21 cellular contexts compared by ENCODE assay signal in the genomic region with DNA sequence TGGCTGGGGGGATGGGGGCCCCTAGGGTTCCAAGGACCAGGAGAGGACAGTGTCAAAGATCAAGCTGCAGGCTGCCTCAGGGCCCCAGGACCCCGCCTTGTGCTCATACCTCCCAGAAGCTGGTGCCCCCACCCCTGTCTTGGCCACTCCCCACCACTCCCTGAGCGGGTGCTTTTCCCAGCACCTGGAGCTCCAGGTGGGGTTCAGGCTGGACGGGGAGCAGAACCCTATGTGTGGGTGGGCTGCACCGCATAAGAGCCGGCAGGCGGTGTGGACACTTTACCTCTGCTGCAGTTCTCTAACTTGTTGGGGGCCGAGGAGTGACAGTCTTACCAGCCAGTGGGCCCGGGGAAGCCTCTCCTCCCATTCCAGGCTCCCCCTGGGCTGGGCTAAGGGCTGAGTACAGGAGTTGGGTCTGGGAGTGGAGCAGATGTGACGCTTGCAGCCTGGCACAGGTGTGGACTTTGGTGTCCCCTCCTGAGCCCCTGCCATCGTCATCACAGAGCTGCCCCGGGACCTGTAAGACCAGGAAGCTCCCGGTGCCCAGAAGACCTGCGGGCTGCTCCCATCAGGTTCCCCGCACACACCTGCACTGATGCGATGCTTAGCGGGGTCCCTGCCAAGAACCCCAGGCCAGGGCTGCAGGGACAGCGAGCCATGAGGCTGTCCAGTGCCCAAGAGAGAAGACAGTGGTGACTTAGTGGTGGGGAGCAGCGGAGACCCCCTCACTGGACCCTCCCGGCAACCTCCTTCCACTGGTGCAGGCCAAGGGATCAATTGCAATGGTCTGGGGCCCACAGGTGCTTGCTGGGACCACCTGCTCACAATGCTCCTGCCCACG.
A peak's percentile ranks its signal among the peaks of the same experiment; 100 is the strongest.
DNase-seq lines count a peak whose midpoint lies in the region; ATAC-seq lines count a peak whose summit lies in the region.
"Had no signal": no experiment of that assay in that cellular context is flagged by ENCODE, and none has a peak within 500 bp of the region (broad histone marks: within the 10 kb centered on the region; RNA-seq: fewer than 3 reads in every experiment).

No MANE protein-coding gene starts in this region.

- no peaks in the 10 kb centered on the region for H3K36me3 ChIP-seq in BLaER1 treated with 17β-estradiol and CSF1 and Interleukin-3, amounts not matched to agents 10 nM and 100 nM
- H3K36me3 ChIP-seq in H7 (replicated peaks; ENCODE audit: control insufficient read depth, insufficient read depth, low read length) = no peaks in the 10 kb centered on the region
- no peaks in the 10 kb centered on the region for H3K36me3 ChIP-seq in effector memory CD4-positive, alpha-beta T cell (ENCODE audit: control insufficient read depth, insufficient read depth, low read length)
- H3K36me3 ChIP-seq: MG63, Peyer's patch had no signal

- H4K20me1 ChIP-seq in BLaER1 treated with 17β-estradiol and CSF1 and Interleukin-3, amounts not matched to agents 10 nM and 100 nM = peaks cover 0 to 7% (median 0%) of the 10 kb centered on the region in 11 experiments; a peak in 5 of 22 replicates

- ATAC-seq in left colon (peak; percentile 6), sciatic nerve (no peak), HG03097 (IDR thresholded peaks at IDR 0.05; ENCODE audit: low FRiP score, unreplicated experiment) (no peak)
- ATAC-seq: HepG2, K562 had no signal

- peak overlapping the region in 7 of 11 experiments; percentile 51 to 79 (median 74); a peak in 13 of 22 replicates for H3K4me2 ChIP-seq in BLaER1 treated with 17β-estradiol and CSF1 and Interleukin-3, amounts not matched to agents 10 nM and 100 nM

- H3K9me3 ChIP-seq in BLaER1 treated with 17β-estradiol and CSF1 and Interleukin-3, amounts not matched to agents 10 nM and 100 nM (replicated peaks in 1 of 11) = no peaks in the 10 kb centered on the region
- no peaks in the 10 kb centered on the region for H3K9me3 ChIP-seq in effector memory CD4-positive, alpha-beta T cell (ENCODE audit: control insufficient read depth, low read length)
- H3K9me3 ChIP-seq: MG63, Peyer's patch had no signal

- peak; percentile 67 for DNase-seq in H7
- DNase-seq in left colon = no peak
- DNase-seq in sciatic nerve (ENCODE audit: low spot score) = peak; percentile 33
- DNase-seq in effector memory CD4-positive, alpha-beta T cell = no peak
- DNase-seq in NCI-H1694 (lab: John Stamatoyannopoulos, UW) = no peak
- DNase-seq: DMS153, H9, Kasumi-1, MG63, NCI-H1105 treated with DMSO at 0.1 percent for 48 hours, NCI-H146, NCI-H2029 treated with DMSO at 0.1 percent for 48 hours, NCI-H226, NCI-H510A, SIG-M5 had no signal

- peaks cover 0 to 30% (median 18%) of the 10 kb centered on the region in 10 experiments; a peak in 16 of 20 replicates for H3K4me1 ChIP-seq in BLaER1 treated with 17β-estradiol and CSF1 and Interleukin-3, amounts not matched to agents 10 nM and 100 nM
- no peaks in the 10 kb centered on the region for H3K4me1 ChIP-seq in effector memory CD4-positive, alpha-beta T cell (ENCODE audit: control insufficient read depth, insufficient read depth, low read length, poor library complexity, severe bottlenecking)
- H3K4me1 ChIP-seq: Peyer's patch had no signal

- intact Hi-C loops in left colon (cut with DNase I, micrococcal nuclease) = no loop called here
- intact Hi-C loops in sciatic nerve (cut with DNase I) = no loop called here

- no peak overlapping the region for H3K27ac ChIP-seq in BLaER1 treated with 17β-estradiol and CSF1 and Interleukin-3, amounts not matched to agents 10 nM and 100 nM
- H3K27ac ChIP-seq in effector memory CD4-positive, alpha-beta T cell (ENCODE audit: insufficient read depth, low read length, poor library complexity, severe bottlenecking) = no peak overlapping the region
- H3K27ac ChIP-seq: Peyer's patch, SK-N-MC had no signal

- H3K4me3 ChIP-seq in BLaER1 treated with 17β-estradiol and CSF1 and Interleukin-3, amounts not matched to agents 10 nM and 100 nM = no peak overlapping the region
- H3K4me3 ChIP-seq in H7 (ENCODE audit: insufficient read depth, low read depth, low read length) = no peak overlapping the region
- H3K4me3 ChIP-seq in effector memory CD4-positive, alpha-beta T cell (ENCODE audit: insufficient read depth, low read depth, low read length, poor library complexity, severe bottlenecking) = no peak overlapping the region
- H3K4me3 ChIP-seq: K562, MG63, Peyer's patch, SK-N-MC had no signal

- H3K27me3 ChIP-seq in BLaER1 treated with 17β-estradiol and CSF1 and Interleukin-3, amounts not matched to agents 10 nM and 100 nM = no peaks in the 10 kb centered on the region
- H3K27me3 ChIP-seq in H7 (ENCODE audit: control insufficient read depth, insufficient read depth, low read length) = no peaks in the 10 kb centered on the region
- no peaks in the 10 kb centered on the region for H3K27me3 ChIP-seq in effector memory CD4-positive, alpha-beta T cell (replicated peaks; ENCODE audit: control insufficient read depth, insufficient read depth, low read length, poor library complexity, severe bottlenecking)
- H3K27me3 ChIP-seq: MG63, Peyer's patch had no signal

- no peak overlapping the region for H3K9ac ChIP-seq in BLaER1 treated with 17β-estradiol and CSF1 and Interleukin-3, amounts not matched to agents 10 nM and 100 nM

Comparison
In these comparisons a context has a peak if more than half of its experiments do, and no peak if none do; other contexts are left out.
1. DNase-seq: peak in H7 (single experiment) and sciatic nerve (single experiment); none in left colon (0 of 2), effector memory CD4-positive, alpha-beta T cell (0 of 3) and NCI-H1694 (single experiment).